9 cellular contexts compared by ENCODE assay signal in the genomic region with DNA sequence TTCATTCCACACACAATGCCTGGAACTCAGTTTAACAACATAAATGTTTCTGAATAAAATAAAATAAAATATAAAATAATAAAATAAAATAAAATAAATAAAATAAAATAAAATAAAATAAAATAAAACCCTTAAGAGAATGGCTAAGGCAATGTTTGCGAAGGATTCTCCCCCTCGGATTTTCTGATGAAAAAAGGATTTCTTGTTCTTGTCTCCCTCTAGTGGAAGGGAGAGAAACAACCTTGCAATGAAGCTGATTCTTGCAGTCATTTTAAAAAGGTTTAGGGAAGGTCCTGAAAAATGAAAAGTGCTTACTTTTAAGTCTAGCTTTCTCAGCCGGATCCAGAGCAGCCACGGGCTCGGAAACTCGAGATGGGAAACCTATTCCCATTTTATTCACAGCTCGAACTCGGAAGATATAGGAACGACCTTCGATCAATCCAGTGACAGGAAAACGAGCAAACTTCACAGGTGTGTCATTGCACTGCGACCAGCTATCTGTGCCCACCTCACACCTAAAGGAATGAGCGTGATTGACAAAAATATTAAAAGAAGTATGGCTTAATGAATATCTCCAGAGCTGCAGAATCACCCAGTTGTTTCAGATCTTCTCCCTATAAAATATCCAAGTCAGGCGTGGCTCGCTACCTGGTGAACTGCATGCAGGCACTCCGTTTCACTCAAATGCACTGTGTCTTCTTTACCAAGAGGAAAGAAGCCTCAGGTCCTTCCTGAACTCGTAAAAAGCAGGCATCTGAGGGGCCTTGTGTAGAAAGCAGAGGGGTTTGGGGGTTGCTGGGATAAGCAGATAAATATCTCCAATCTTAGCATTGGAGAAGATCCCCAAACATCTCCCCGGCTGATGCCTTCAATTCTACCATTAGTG.
DNase-seq lines count a peak whose midpoint lies in the region; ATAC-seq and TF ChIP-seq lines count a peak whose summit lies in the region.
"Had no signal": no experiment of that assay in that cellular context is flagged by ENCODE, and none has a peak within 500 bp of the region (broad histone marks: within the 10 kb centered on the region; RNA-seq: fewer than 3 reads in every experiment).

No MANE protein-coding gene starts in this region.

- H3K4me3 ChIP-seq in DOHH2 (ENCODE audit: low read length), result no peak overlapping the region
- no peak overlapping the region for H3K4me3 ChIP-seq in fibroblast of villous mesenchyme (ENCODE audit: low read depth, low read length)
- H3K4me3 ChIP-seq: SK-N-MC had no signal

- in situ Hi-C loops in KBM-7 (cut with MboI; ENCODE audit: low pct_unique_long_range_greater_than_20kb, low sequenced_read_pairs), result no loop called here

- ATAC-seq in HG03521 (IDR thresholded peaks at IDR 0.05; ENCODE audit: unreplicated experiment), result no peak

- no peaks in the 10 kb centered on the region for H3K27me3 ChIP-seq in DOHH2 (ENCODE audit: control insufficient read depth, low read length)

- H3F3A ChIP-seq in DOHH2 (ENCODE audit: control insufficient read depth, insufficient read depth), result no peaks in the 10 kb centered on the region

- peaks cover 9% of the 10 kb centered on the region for H3K4me1 ChIP-seq in DOHH2 (ENCODE audit: control insufficient read depth, low read length)

- no peaks in the 10 kb centered on the region for H3K36me3 ChIP-seq in DOHH2 (ENCODE audit: control insufficient read depth, low read length)

- peak; percentile 51 for DNase-seq in KBM-7
- DNase-seq in SK-N-DZ (ENCODE audit: low spot score), result peak; percentile 28
- DNase-seq in fibroblast of villous mesenchyme (ENCODE audit: low read depth), result peak; percentile 50
- DNase-seq in renal cortical epithelial cell (ENCODE audit: low read depth), result peak; percentile 44
- no peak for DNase-seq in activated CD8-positive, alpha-beta memory T cell treated with anti-CD3 and anti-CD28 coated beads for 24 hours
- DNase-seq in cardiac septum (ENCODE audit: low spot score), result no peak

- no peaks in the 10 kb centered on the region for H4K20me1 ChIP-seq in DOHH2 (ENCODE audit: control insufficient read depth, insufficient read depth, low read depth, low read length)

- H3K4me2 ChIP-seq in DOHH2 (ENCODE audit: low read length), result no peak overlapping the region

- no peaks in the 10 kb centered on the region for H3K9me2 ChIP-seq in DOHH2 (replicated peaks; ENCODE audit: control insufficient read depth, low read length)

- peak; percentile 67 for TF ChIP-seq CTCF in DOHH2 (IDR thresholded peaks at IDR 0.05; ENCODE audit: low read depth, low read length, poor library complexity, severe bottlenecking)
- peak; percentile 79 for TF ChIP-seq CTCF in fibroblast of villous mesenchyme (IDR thresholded peaks at IDR 0.05; ENCODE audit: insufficient read depth, low read depth, low read length)

- intact Hi-C loops in cardiac septum (cut with DNase I), result loop anchor here (5.0 to 10.0 kb wide), 2 partner anchors 91 to 217 kb away; no protein-coding TSS in a partner anchor

- H3K9me3 ChIP-seq in DOHH2 (ENCODE audit: control insufficient read depth, insufficient read depth, low read length), result no peaks in the 10 kb centered on the region

- no peaks in the 10 kb centered on the region for H3K79me2 ChIP-seq in DOHH2 (ENCODE audit: control insufficient read depth, low read length)

- H3K27ac ChIP-seq in DOHH2 (ENCODE audit: low read depth, low read length), result no peak overlapping the region
- H3K27ac ChIP-seq: SK-N-MC had no signal

Comparison
In these comparisons a context has a peak if more than half of its experiments do, and no peak if none do; other contexts are left out.
1. DNase-seq: peak in KBM-7 (single experiment), SK-N-DZ (single experiment), fibroblast of villous mesenchyme (single experiment) and renal cortical epithelial cell (single experiment); none in activated CD8-positive, alpha-beta memory T cell treated with anti-CD3 and anti-CD28 coated beads for 24 hours (single experiment) and cardiac septum (single experiment).